ENCODE assay signal across 19 cellular contexts in genomic region chr15:57507111-57507510, GRCh38.
DNase-seq lines count a peak whose midpoint lies in the region; TF ChIP-seq lines count a peak whose summit lies in the region.
"Had no signal": no experiment of that assay in that cellular context is flagged by ENCODE, and none has a peak within 500 bp of the region (broad histone marks: within the 10 kb centered on the region; RNA-seq: fewer than 3 reads in every experiment).

No MANE protein-coding gene starts in this region.

- no peaks in the 10 kb centered on the region for H3K36me3 Mint-ChIP-seq in mesothelial cell of epicardium
- H3K36me3 Mint-ChIP-seq: activated naive CD4-positive, alpha-beta T cell treated with anti-CD3 and anti-CD28 coated beads, Interleukin-2, amount 50 U/mL, for 72 hours; neural progenitor cell had no signal

- H3K9me3 ChIP-seq in PC-9 (ENCODE audit: insufficient read depth, low read depth) (no peaks in the 10 kb centered on the region), transverse colon (no peaks in the 10 kb centered on the region)

- no peak for DNase-seq in PC-9
- DNase-seq in caudate nucleus (lab: John Stamatoyannopoulos, UW), result no peak
- DNase-seq in mesothelial cell of epicardium (ENCODE audit: low spot score in 2 of 2, unreplicated experiment in 2 of 2), result no peak
- DNase-seq in transverse colon, result no peak
- no peak for DNase-seq in stimulated activated CD4-positive, alpha-beta T cell treated with anti-CD3 and anti-CD28 coated beads, Interleukin-12 subunit alpha, Interleukin-12 subunit beta, amount 100 ng/mL, for 4 hours
- DNase-seq in ureter (ENCODE audit: low spot score), result no peak
- DNase-seq in HUDEP-2 (lab: John Stamatoyannopoulos, UW; ENCODE audit: unreplicated experiment in 76 of 76), result no peak
- DNase-seq: activated CD4-positive, alpha-beta T cell treated with anti-CD3 and anti-CD28 coated beads, Interleukin-2, amount 10 ng/mL, durations not matched to agents 7 days and 5 days; CD4-positive, alpha-beta T cell; cortex of kidney; IMR-90; left cardiac atrium; NCI-H2081 treated with DMSO at 0.1 percent for 48 hours; NCI-H446 treated with DMSO at 0.1 percent for 48 hours; T-helper 2 cell had no signal

- H3K27ac Mint-ChIP-seq in mesothelial cell of epicardium, result peak overlapping the region; percentile 98
- H3K27ac Mint-ChIP-seq: activated CD4-positive, alpha-beta T cell treated with anti-CD3 and anti-CD28 coated beads, Interleukin-2, amount 10 ng/mL, durations not matched to agents 7 days and 5 days; activated naive CD4-positive, alpha-beta T cell treated with anti-CD3 and anti-CD28 coated beads, Interleukin-2, amount 50 U/mL, for 72 hours; CD4-positive, alpha-beta T cell; neural progenitor cell had no signal

- H3K27ac ChIP-seq in PC-9 (peak overlapping the region; percentile 78), caudate nucleus (ENCODE audit: low read depth, low read length) (peak overlapping the region; percentile 53), transverse colon (peak overlapping the region; percentile 61 to 87 (median 82))
- H3K27ac ChIP-seq: HL-60, neural progenitor cell had no signal

- intact Hi-C loops in PC-9 (cut with micrococcal nuclease; ENCODE audit: unreplicated experiment), result loop anchor here (5.0 to 10.0 kb wide), 2 partner anchors 62 to 150 kb away; no protein-coding TSS in a partner anchor
- intact Hi-C loops in transverse colon (cut with DNase I; ENCODE audit: low total_unique reads), result no loop called here

- H3K27me3 ChIP-seq in PC-9 (ENCODE audit: insufficient read depth, low read depth) (no peaks in the 10 kb centered on the region), transverse colon (no peaks in the 10 kb centered on the region)
- H3K27me3 ChIP-seq: neural progenitor cell had no signal

- H3F3A ChIP-seq in PC-9 (ENCODE audit: insufficient read depth, low read depth), result peaks cover 29% of the 10 kb centered on the region

- POLR2A ChIA-PET in PC-9 (lab: Charles Lee; ENCODE audit: unreplicated experiment), result no interaction called here

- no peaks in the 10 kb centered on the region for H3K27me3 Mint-ChIP-seq in mesothelial cell of epicardium (ENCODE audit: low read depth)
- H3K27me3 Mint-ChIP-seq: CD4-positive, alpha-beta T cell had no signal

- H4K20me1 ChIP-seq in PC-9 (ENCODE audit: insufficient read depth), result no peaks in the 10 kb centered on the region

- no peak for TF ChIP-seq CTCF in PC-9 (conservative IDR thresholded peaks at IDR 0.05)
- no peak for TF ChIP-seq CTCF in mesothelial cell of epicardium (IDR thresholded peaks at IDR 0.05; ENCODE audit: unreplicated experiment)
- TF ChIP-seq CTCF in transverse colon (IDR thresholded peaks at IDR 0.05), result no peak

- no peaks in the 10 kb centered on the region for H3K79me2 ChIP-seq in PC-9 (ENCODE audit: low read depth)

- H3K9me2 ChIP-seq in PC-9 (ENCODE audit: insufficient read depth), result no peaks in the 10 kb centered on the region

- peaks cover 80% of the 10 kb centered on the region for H3K4me1 Mint-ChIP-seq in mesothelial cell of epicardium
- H3K4me1 Mint-ChIP-seq: activated CD4-positive, alpha-beta T cell treated with anti-CD3 and anti-CD28 coated beads, Interleukin-2, amount 10 ng/mL, durations not matched to agents 7 days and 5 days had no signal

- WGBS in transverse colon (ENCODE audit: low coverage in 1 of 2), 2 donors, result 49 to 67% methylated on average over 2 of the region's 2 CpGs

- H2AFZ ChIP-seq in PC-9, result no peak overlapping the region

- TF ChIP-seq POLR2A in transverse colon (IDR thresholded peaks at IDR 0.05), result no peak

- no peaks in the 10 kb centered on the region for H3K36me3 ChIP-seq in PC-9 (ENCODE audit: low read depth)
- no peaks in the 10 kb centered on the region for H3K36me3 ChIP-seq in transverse colon
- H3K36me3 ChIP-seq: neural progenitor cell had no signal

- no peak overlapping the region for H3K4me3 ChIP-seq in PC-9
- no peak overlapping the region for H3K4me3 ChIP-seq in transverse colon
- H3K4me3 ChIP-seq: neural progenitor cell had no signal

- TF ChIP-seq EP300 in transverse colon (IDR thresholded peaks at IDR 0.05; ENCODE audit: low read depth), result no peak

- 0 out of 2 replicates have a peak overlapping the region, but pooled peaks have one; percentile 66 for H3K4me2 ChIP-seq in PC-9
- H3K4me2 ChIP-seq: neural progenitor cell had no signal

- H3K9me3 Mint-ChIP-seq in mesothelial cell of epicardium, result no peaks in the 10 kb centered on the region
- H3K9me3 Mint-ChIP-seq: activated CD4-positive, alpha-beta T cell treated with anti-CD3 and anti-CD28 coated beads, Interleukin-2, amount 10 ng/mL, durations not matched to agents 7 days and 5 days; activated naive CD4-positive, alpha-beta T cell treated with anti-CD3 and anti-CD28 coated beads, Interleukin-2, amount 50 U/mL, for 72 hours; CD4-positive, alpha-beta T cell; endodermal cell; neural progenitor cell had no signal

- peaks cover 48% of the 10 kb centered on the region for H3K4me1 ChIP-seq in PC-9 (replicated peaks; ENCODE audit: insufficient read depth)
- H3K4me1 ChIP-seq in transverse colon, result peaks cover 10 to 41% (median 28%) of the 10 kb centered on the region in 4 donors

- H3K4me3 Mint-ChIP-seq in mesothelial cell of epicardium, result no peak overlapping the region
- H3K4me3 Mint-ChIP-seq: activated CD4-positive, alpha-beta T cell treated with anti-CD3 and anti-CD28 coated beads, Interleukin-2, amount 10 ng/mL, durations not matched to agents 7 days and 5 days; CD4-positive, alpha-beta T cell; endodermal cell; neural progenitor cell had no signal

- no TSS peak for BruUV-seq in PC-9 (replicated peaks; lab: Mats Ljungman, UMichigan)

- CTCF ChIA-PET in PC-9 (lab: Charles Lee), result no interaction called here

- in situ Hi-C loops in transverse colon (cut with MboI; ENCODE audit: low pct_ligation_motif_present in 1 of 4, low pct_unique_long_range_greater_than_20kb in 1 of 4, low sequenced_read_pairs in 3 of 4), result no loop called here
